Comparison of ENCODE assay signal across 8 cellular contexts in genomic region chr4:128287159-128287870, GRCh38.
DNase-seq lines count a peak whose midpoint lies in the region; ATAC-seq and TF ChIP-seq lines count a peak whose summit lies in the region.

Gene PGRMC2, minus strand, starts transcription at chr4:128287813. Its CDS starts 23 bp downstream, at chr4:128287790.

- H3K4me3 ChIP-seq in adipocyte (ENCODE audit: low read length), result peak within 1 kb of the TSS; percentile 89

- no peaks in the 10 kb centered on the region for H3K9me3 ChIP-seq in adipocyte (ENCODE audit: control insufficient read depth, low read length)

- H3K9ac ChIP-seq in adipocyte (ENCODE audit: low read length), result peak within 1 kb of the TSS; percentile 95

- peaks cover 21% of the 10 kb centered on the region for H3K4me1 ChIP-seq in adipocyte (ENCODE audit: control insufficient read depth, insufficient read depth, low read length)

- H3K36me3 ChIP-seq in adipocyte (ENCODE audit: control insufficient read depth, insufficient read depth, low read length, severe bottlenecking), result no peaks in the 10 kb centered on the region

- DNase-seq in GM10266 (ENCODE audit: extremely low spot score), result peak; percentile 12
- peak; percentile 5 for DNase-seq in MV-4-11 (lab: John Stamatoyannopoulos, UW)
- peak; percentile 61 for DNase-seq in adipocyte (ENCODE audit: low read depth)
- DNase-seq in hepatic stellate cell (ENCODE audit: low spot score), result peak; percentile 12
- peak; percentile 70 for DNase-seq in retina
- no peak for DNase-seq in superior temporal gyrus (ENCODE audit: extremely low spot score)
- DNase-seq in activated effector memory CD4-positive, alpha-beta T cell treated with Interleukin-2 at 50 U/mL for 16 hours, result no peak

- peak; percentile 2 for ATAC-seq in GM21737 (IDR thresholded peaks at IDR 0.05; ENCODE audit: unreplicated experiment)

- no peaks in the 10 kb centered on the region for H3K27me3 ChIP-seq in adipocyte (replicated peaks; ENCODE audit: control insufficient read depth, insufficient read depth, low read length)

- TF ChIP-seq CTCF in GM10266 (IDR thresholded peaks at IDR 0.05; ENCODE audit: control insufficient read depth, insufficient read depth, low read depth, missing control alignments), result no peak

Comparison
In these comparisons a context has a peak if more than half of its experiments do, and no peak if none do; other contexts are left out.
1. DNase-seq: peak in GM10266 (single experiment), MV-4-11 (single experiment), adipocyte (single experiment), hepatic stellate cell (single experiment) and retina (single experiment); none in superior temporal gyrus (single experiment) and activated effector memory CD4-positive, alpha-beta T cell treated with Interleukin-2 at 50 U/mL for 16 hours (single experiment).